In the genomic region with DNA sequence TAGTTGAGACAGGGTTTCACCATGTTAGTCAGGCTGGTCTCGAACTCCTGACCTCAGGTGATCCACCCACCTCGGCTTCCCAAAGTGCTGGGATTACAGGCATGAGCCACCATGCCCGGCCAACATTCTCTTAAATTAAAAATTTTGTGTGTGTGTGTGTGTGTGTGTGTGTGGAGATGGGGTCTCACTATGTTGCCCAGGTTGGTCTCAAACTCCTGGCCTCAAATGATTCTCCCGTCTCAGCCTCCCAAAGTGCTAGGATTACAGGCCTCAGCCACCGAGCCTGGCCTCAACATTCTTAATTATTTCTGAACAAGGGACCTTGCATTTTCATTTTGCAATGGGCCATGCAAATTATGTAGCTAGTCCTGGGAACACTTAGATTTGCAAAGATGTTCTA, we compare ENCODE assay signal across 4 cellular contexts. TPM values are rescaled to one million over a fixed set of nuclear protein-coding genes. Genes with fewer than 3 reads are reported as not detected.
"Had no signal": no experiment of that assay in that cellular context is flagged by ENCODE, and none has a peak within 500 bp of the region (broad histone marks: within the 10 kb centered on the region; RNA-seq: fewer than 3 reads in every experiment).

No MANE protein-coding gene starts in this region.

RNA-seq across cellular contexts. Expression of gene FBXO17, which starts 9.4 kb away (rescaled TPM):
- total RNA-seq: HT-29 had no signal
- polyA plus RNA-seq: IgD-negative memory B cell had no signal

RNA-seq across cellular contexts. Expression of gene CCER2, which starts 54.2 kb away (rescaled TPM):
- total RNA-seq: HT-29, HT1080, IMR-90 had no signal
- polyA plus RNA-seq: IgD-negative memory B cell had no signal
